In the genomic region with DNA sequence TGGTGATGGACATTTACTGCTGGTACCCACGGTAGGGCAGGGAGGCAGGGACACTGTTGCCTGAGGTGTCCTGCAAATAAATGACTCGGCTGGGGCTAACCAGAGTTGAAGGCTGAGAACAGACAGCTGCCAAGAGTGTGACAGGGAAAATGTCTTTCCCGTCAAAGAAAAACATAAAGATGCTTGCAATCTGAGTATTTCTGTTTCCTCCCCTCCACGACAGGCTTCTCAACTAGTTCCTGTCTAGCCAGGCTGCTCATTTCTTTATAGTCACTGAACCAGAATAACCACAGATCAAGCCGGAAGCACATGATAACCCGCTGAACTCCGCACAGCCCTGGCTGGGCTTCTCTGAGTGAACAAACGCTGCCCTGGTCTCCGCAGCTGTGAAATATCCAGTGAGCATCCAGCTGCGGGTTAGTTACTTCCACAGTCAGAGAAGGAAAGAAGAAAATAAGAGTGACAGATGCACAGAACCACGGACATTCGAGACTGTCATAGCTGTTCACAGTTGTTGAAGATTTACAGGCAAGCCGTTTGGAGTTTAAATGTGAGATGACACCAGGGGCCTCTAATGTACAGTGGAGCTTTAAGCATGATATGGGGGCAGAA, we compare ENCODE assay signal across 8 cellular contexts.
DNase-seq lines count a peak whose midpoint lies in the region; ATAC-seq and TF ChIP-seq lines count a peak whose summit lies in the region.

No MANE protein-coding gene starts in this region.

- H4K20me1 ChIP-seq in OCI-LY3 (ENCODE audit: insufficient read depth, low read length) = peaks cover 3% of the 10 kb centered on the region

- H3K4me3 Mint-ChIP-seq in activated naive CD8-positive, alpha-beta T cell = peak overlapping the region; percentile 64

- H3K4me1 Mint-ChIP-seq in activated naive CD8-positive, alpha-beta T cell (ENCODE audit: low read depth) = peaks cover 39% of the 10 kb centered on the region

- 12 to 28% methylated on average over 13 of the region's 13 CpGs for WGBS in sigmoid colon, 2 donors

- TF ChIP-seq POLR2A in sigmoid colon (IDR thresholded peaks at IDR 0.05) = no peak

- TF ChIP-seq CTCF in OCI-LY3 (IDR thresholded peaks at IDR 0.05; ENCODE audit: low read depth, low read length) = no peak
- no peak for TF ChIP-seq CTCF in sigmoid colon (IDR thresholded peaks at IDR 0.05)

- H3K27me3 ChIP-seq in OCI-LY3 (ENCODE audit: low read depth, low read length) (peaks cover 49% of the 10 kb centered on the region), sigmoid colon (no peaks in the 10 kb centered on the region)

- peak overlapping the region; percentile 78 for H3K27ac Mint-ChIP-seq in activated naive CD8-positive, alpha-beta T cell

- no peak overlapping the region for H2AFZ ChIP-seq in OCI-LY3 (ENCODE audit: low read depth, low read length)

- H3K27ac ChIP-seq in OCI-LY3 (ENCODE audit: low read length) (peak overlapping the region; percentile 11; the same call in 1 of the 2 replicates), sigmoid colon (peak overlapping the region in 2 of 4 donors; percentile 29 to 34)

- peak overlapping the region; percentile 61 for H3K4me3 ChIP-seq in OCI-LY3 (ENCODE audit: low read length)
- no peak overlapping the region for H3K4me3 ChIP-seq in sigmoid colon

- H3K9me3 ChIP-seq in OCI-LY3 (ENCODE audit: insufficient read depth, low read length) (peaks cover 8% of the 10 kb centered on the region), sigmoid colon (peaks cover 0 to 3% (median 1%) of the 10 kb centered on the region in 4 donors)

- H3K27me3 Mint-ChIP-seq in activated naive CD8-positive, alpha-beta T cell = no peaks in the 10 kb centered on the region

- H3K4me1 ChIP-seq in OCI-LY3 (ENCODE audit: low read length) = peaks cover 32% of the 10 kb centered on the region
- peaks cover 0 to 14% (median 14%) of the 10 kb centered on the region in 4 donors for H3K4me1 ChIP-seq in sigmoid colon

- peaks cover 5% of the 10 kb centered on the region for H3K36me3 Mint-ChIP-seq in activated naive CD8-positive, alpha-beta T cell

- H3K79me2 ChIP-seq in OCI-LY3 (ENCODE audit: low read length) = no peaks in the 10 kb centered on the region

- H3K9ac ChIP-seq in OCI-LY3 (ENCODE audit: low read length) = peak overlapping the region; percentile 9; the same call in 1 of the 2 replicates

- peaks cover 3% of the 10 kb centered on the region for H3K9me3 Mint-ChIP-seq in activated naive CD8-positive, alpha-beta T cell (ENCODE audit: low read depth)

- ATAC-seq in HG02885 (IDR thresholded peaks at IDR 0.05; ENCODE audit: poor library complexity, unreplicated experiment) (peak; percentile 52), left colon (peak; percentile 90)

- DNase-seq in SKM-1 treated with dmso at 0.1 percent for 144 hours (lab: John Stamatoyannopoulos, UW; ENCODE audit: unreplicated experiment) (peak; percentile 60), SKM-1 (lab: John Stamatoyannopoulos, UW; ENCODE audit: unreplicated experiment) (no peak), left colon (peak in 1 of 2 donors; percentile 47), superior temporal gyrus (ENCODE audit: extremely low spot score) (peak; percentile 41), sigmoid colon (no peak)

- TF ChIP-seq EP300 in sigmoid colon (IDR thresholded peaks at IDR 0.05) = no peak

- intact Hi-C loops in left colon (cut with DNase I, micrococcal nuclease) = no loop called here
- intact Hi-C loops in sigmoid colon (cut with DNase I) = no loop called here

- peak overlapping the region; percentile 78 for H3K4me2 ChIP-seq in OCI-LY3 (ENCODE audit: low read length)

- H3K36me3 ChIP-seq in OCI-LY3 (replicated peaks; ENCODE audit: low read depth, low read length) (peaks cover 2% of the 10 kb centered on the region), sigmoid colon (no peaks in the 10 kb centered on the region)

Comparison
In these comparisons a context has a peak if more than half of its experiments do, and no peak if none do; other contexts are left out.
1. DNase-seq: peak in SKM-1 treated with dmso at 0.1 percent for 144 hours (single experiment) and superior temporal gyrus (single experiment); none in SKM-1 (single experiment) and sigmoid colon (single experiment).